In genomic region chr12:47755655-47756562, GRCh38 we compare ENCODE assay signal across 9 cellular contexts. TPM values are rescaled to one million over a fixed set of nuclear protein-coding genes. Genes with fewer than 3 reads are reported as not detected.
DNase-seq lines count a peak whose midpoint lies in the region; ATAC-seq, FAIRE-seq and TF ChIP-seq lines count a peak whose summit lies in the region.
"Had no signal": no experiment of that assay in that cellular context is flagged by ENCODE, and none has a peak within 500 bp of the region (broad histone marks: within the 10 kb centered on the region; RNA-seq: fewer than 3 reads in every experiment).

No MANE protein-coding gene starts in this region.

- H3K27ac ChIP-seq in CD8-positive, alpha-beta T cell (ENCODE audit: low read depth, low read length) = no peak overlapping the region
- H3K27ac ChIP-seq in mammary epithelial cell (ENCODE audit: insufficient read depth, low read depth, low read length) (no peak overlapping the region), spleen (peak overlapping the region; percentile 13 to 89 (median 75)), SJCRH30 (no peak overlapping the region)

- H3K36me3 Mint-ChIP-seq in CD8-positive, alpha-beta T cell = no peaks in the 10 kb centered on the region

- H3K9me3 ChIP-seq in CD8-positive, alpha-beta T cell (ENCODE audit: low read length) = no peaks in the 10 kb centered on the region
- no peaks in the 10 kb centered on the region for H3K9me3 ChIP-seq in mammary epithelial cell (replicated peaks; ENCODE audit: insufficient read depth, low read length)
- no peaks in the 10 kb centered on the region for H3K9me3 ChIP-seq in spleen
- H3K9me3 ChIP-seq in SJCRH30 (replicated peaks) = no peaks in the 10 kb centered on the region

- in situ Hi-C loops in mammary epithelial cell (cut with MboI; ENCODE audit: low sequenced_read_pairs in 2 of 2) = no loop called here

- peak overlapping the region; percentile 69 for H3K4me2 ChIP-seq in mammary epithelial cell (ENCODE audit: insufficient read depth, low read depth, low read length)

- H3K4me1 Mint-ChIP-seq in CD8-positive, alpha-beta T cell (ENCODE audit: low read depth) = peaks cover 23% of the 10 kb centered on the region

- H3K79me2 ChIP-seq in mammary epithelial cell (ENCODE audit: insufficient read depth, low read length) = no peaks in the 10 kb centered on the region

- no peak overlapping the region for H2AFZ ChIP-seq in mammary epithelial cell (ENCODE audit: low read depth, low read length)

- dilution Hi-C loops in mammary epithelial cell (cut with HindIII; ENCODE audit: low sequenced_read_pairs) = no loop called here

- no peak for ATAC-seq in CD8-positive, alpha-beta T cell
- ATAC-seq in HG03159 (IDR thresholded peaks at IDR 0.05; ENCODE audit: unreplicated experiment) (peak; percentile 53), left lobe of liver (no peak)

- no peak overlapping the region for H3K4me3 ChIP-seq in CD8-positive, alpha-beta T cell (ENCODE audit: low read depth, low read length)
- H3K4me3 ChIP-seq in mammary epithelial cell (replicated peaks in 1 of 3; ENCODE audit: insufficient read depth in 1 of 3, low read depth in 2 of 3, low read length in 3 of 3) = no peak overlapping the region
- peak overlapping the region in 7 of 8 donors; percentile 16 to 72 (median 56) for H3K4me3 ChIP-seq in spleen
- no peak overlapping the region for H3K4me3 ChIP-seq in SJCRH30

- no peaks in the 10 kb centered on the region for H3K27me3 Mint-ChIP-seq in CD8-positive, alpha-beta T cell (ENCODE audit: low read depth)

- POLR2A ChIA-PET in CD8-positive, alpha-beta T cell (lab: Charles Lee) = interaction anchor here (0.6 to 3.8 kb wide), 2 partner anchors 12 to 17 kb away, joined by 3 to 13 read pairs; no protein-coding TSS in a partner anchor

- TF ChIP-seq POLR2A in spleen (IDR thresholded peaks at IDR 0.05) = no peak

- H3K9ac ChIP-seq in mammary epithelial cell (ENCODE audit: insufficient read depth, low read length) = no peak overlapping the region

- 69% methylated on average over 12 of the region's 12 CpGs for WGBS in mammary epithelial cell (ENCODE audit: low coverage, missing lambda C conversion rate)
- WGBS in spleen, 5 donors = 47 to 67% (median 57%) methylated on average over 11 to 12 of the region's 12 CpGs

- BruUV-seq in mammary epithelial cell (replicated peaks; lab: Mats Ljungman, UMichigan) = no TSS peak

- intact Hi-C loops in CD8-positive, alpha-beta T cell (cut with DNase I, micrococcal nuclease) = no loop called here
- intact Hi-C loops in mammary epithelial cell (cut with micrococcal nuclease) = no loop called here
- intact Hi-C loops in spleen (cut with DNase I; ENCODE audit: low total_unique reads) = no loop called here

- H4K20me1 ChIP-seq in mammary epithelial cell (ENCODE audit: insufficient read depth, low read length) = no peaks in the 10 kb centered on the region

- no peak for DNase-seq in CD8-positive, alpha-beta T cell
- peak; percentile 79 for DNase-seq in GM19239 (ENCODE audit: insufficient read length, low spot score)
- DNase-seq in mammary epithelial cell = no peak
- peak; percentile 67 for DNase-seq in spleen
- no peak for DNase-seq in left lobe of liver (ENCODE audit: low spot score)
- no peak for DNase-seq in dedifferentiated amniotic fluid mesenchymal stem cell (ENCODE audit: extremely low spot score)
- no peak for DNase-seq in SJCRH30

- H3K36me3 ChIP-seq in CD8-positive, alpha-beta T cell (ENCODE audit: insufficient read depth, low read length) = no peaks in the 10 kb centered on the region
- H3K36me3 ChIP-seq in mammary epithelial cell (ENCODE audit: insufficient read depth, low read length) (no peaks in the 10 kb centered on the region), spleen (peaks cover 0 to 10% (median 0%) of the 10 kb centered on the region in 6 donors), SJCRH30 (no peaks in the 10 kb centered on the region)

- peak overlapping the region; percentile 1 for H3K27ac Mint-ChIP-seq in CD8-positive, alpha-beta T cell

- peak; percentile 94 for FAIRE-seq in GM19239 (lab: Jason Lieb, UNC)
- FAIRE-seq: astrocyte had no signal

- no peak for TF ChIP-seq CTCF in CD8-positive, alpha-beta T cell (IDR thresholded peaks at IDR 0.05)
- TF ChIP-seq CTCF in mammary epithelial cell (conservative IDR thresholded peaks at IDR 0.05 in 1 of 2, IDR thresholded peaks at IDR 0.05 in 1 of 2; ENCODE audit: extremely low read depth in 1 of 2, insufficient read depth in 1 of 2, low read depth in 1 of 2, low read length in 2 of 2) (no peak), spleen (IDR thresholded peaks at IDR 0.05 in 8 of 11, conservative IDR thresholded peaks at IDR 0.05 in 3 of 11) (no peak)

- no peaks in the 10 kb centered on the region for H3K9me3 Mint-ChIP-seq in CD8-positive, alpha-beta T cell

- H3K4me3 Mint-ChIP-seq in CD8-positive, alpha-beta T cell = no peak overlapping the region

- no peaks in the 10 kb centered on the region for H3K27me3 ChIP-seq in CD8-positive, alpha-beta T cell (ENCODE audit: insufficient read depth, low read length)
- H3K27me3 ChIP-seq in mammary epithelial cell (ENCODE audit: insufficient read depth, low read length) = no peaks in the 10 kb centered on the region
- no peaks in the 10 kb centered on the region for H3K27me3 ChIP-seq in spleen (replicated peaks in 1 of 7)
- peaks cover 7% of the 10 kb centered on the region; the same call in 1 of the 2 replicates for H3K27me3 ChIP-seq in SJCRH30

- CTCF ChIA-PET in CD8-positive, alpha-beta T cell (lab: Charles Lee) = interaction anchor here (1.1 to 11.6 kb wide), 7 partner anchors 11 to 193 kb away, joined by 3 to 201 read pairs (median 16); partner anchors contain the start of gene SLC48A1
- CTCF ChIA-PET in mammary epithelial cell (lab: Charles Lee; ENCODE audit: low non-redundant PET) = no interaction called here

- peaks cover 12% of the 10 kb centered on the region for H3K4me1 ChIP-seq in CD8-positive, alpha-beta T cell (ENCODE audit: insufficient read depth, low read length)
- H3K4me1 ChIP-seq in mammary epithelial cell (ENCODE audit: insufficient read depth, low read length) (peaks cover 77% of the 10 kb centered on the region), spleen (peaks cover 32 to 96% (median 82%) of the 10 kb centered on the region in 6 donors), SJCRH30 (peaks cover 27% of the 10 kb centered on the region)

RNA-seq across cellular contexts. Expression of gene RAPGEF3, which starts 2.8 kb away (rescaled TPM):
- total RNA-seq in CD8-positive, alpha-beta T cell = under 1 TPM; 0.14 to 0.25 TPM
- total RNA-seq in mammary epithelial cell (10 to 100 TPM in 1 of 2 donors, 1 to 10 TPM in 1; 9.7 to 41.0 TPM), spleen (10 to 100 TPM; 50.6 to 84.3 (median 57.8) TPM), left lobe of liver (2.1 TPM)
- polyA plus RNA-seq in mammary epithelial cell (6.2 TPM), spleen (100 to 1,000 TPM in 1 of 3 donors, 10 to 100 TPM in 2; 21.4 to 116 (median 64.3) TPM)
- 10.0 TPM for polyA minus RNA-seq in mammary epithelial cell
- 0.49 and 0.68 TPM in 2 replicates for total RNA-seq in SJCRH30 (2014; rRNA removed; shearing (Covaris generic))

RNA-seq across cellular contexts. Expression of gene SLC48A1, which starts 17.1 kb away (rescaled TPM):
- 1 to 10 TPM; 4.3 to 5.5 TPM for total RNA-seq in CD8-positive, alpha-beta T cell
- total RNA-seq in mammary epithelial cell (10 to 100 TPM; 22.0 to 29.3 TPM), spleen (10 to 100 TPM; 20.2 to 66.4 (median 42.3) TPM), left lobe of liver (14.1 TPM)
- polyA plus RNA-seq in mammary epithelial cell (11.8 TPM), spleen (10 to 100 TPM in 1 of 3 donors, 1 to 10 TPM in 2; 8.4 to 24.1 (median 9.5) TPM)
- 22.0 TPM for polyA minus RNA-seq in mammary epithelial cell
- 1.1 and 1.4 TPM in 2 replicates for total RNA-seq in SJCRH30 (2014; rRNA removed; shearing (Covaris generic))

RNA-seq across cellular contexts. Expression of gene ENDOU, which starts 30.6 kb away (rescaled TPM):
- total RNA-seq in CD8-positive, alpha-beta T cell = under 1 TPM in 1 of 2 experiments, not detected in 1; 0.22 TPM
- total RNA-seq in mammary epithelial cell (not detected), spleen (under 1 TPM in 3 of 7 donors, not detected in 4; 0.32 to 0.92 (median 0.70) TPM), left lobe of liver (not detected)
- polyA plus RNA-seq in mammary epithelial cell (not detected), spleen (under 1 TPM; 0.05 to 0.16 (median 0.13) TPM)
- not detected for polyA minus RNA-seq in mammary epithelial cell
- not detected in 2 replicates for total RNA-seq in SJCRH30 (2014; rRNA removed; shearing (Covaris generic))
- total RNA-seq: astrocyte had no signal

RNA-seq across cellular contexts. Expression of gene RPAP3, which starts 50.1 kb away (rescaled TPM):
- 10 to 100 TPM; 17.3 to 18.3 TPM for total RNA-seq in CD8-positive, alpha-beta T cell
- 10 to 100 TPM; 14.8 to 32.7 TPM for total RNA-seq in mammary epithelial cell
- 10.7 TPM for polyA plus RNA-seq in mammary epithelial cell
- polyA minus RNA-seq in mammary epithelial cell = 3.8 TPM
- 10 to 100 TPM; 15.8 to 35.5 (median 27.1) TPM for total RNA-seq in spleen
- polyA plus RNA-seq in spleen = 10 to 100 TPM; 12.2 to 15.2 (median 14.4) TPM
- 5.8 TPM for total RNA-seq in left lobe of liver
- total RNA-seq in SJCRH30 (2014; rRNA removed; shearing (Covaris generic)) = 56.4 and 70.0 TPM in 2 replicates

Comparison
In these comparisons a context has a peak if more than half of its experiments do, and no peak if none do; other contexts are left out.
1. DNase-seq: peak in GM19239 (single experiment) and spleen (single experiment); none in CD8-positive, alpha-beta T cell (0 of 7), mammary epithelial cell (single experiment), left lobe of liver (single experiment), dedifferentiated amniotic fluid mesenchymal stem cell (single experiment) and SJCRH30 (0 of 2).
2. H3K27ac ChIP-seq: peak in spleen (8 of 8); none in CD8-positive, alpha-beta T cell (single experiment), mammary epithelial cell (single experiment) and SJCRH30 (single experiment).
3. H3K4me3 ChIP-seq: peak in spleen (7 of 8); none in CD8-positive, alpha-beta T cell (single experiment), mammary epithelial cell (0 of 3) and SJCRH30 (single experiment).